ENCODE assay signal across 10 cellular contexts in the genomic region with DNA sequence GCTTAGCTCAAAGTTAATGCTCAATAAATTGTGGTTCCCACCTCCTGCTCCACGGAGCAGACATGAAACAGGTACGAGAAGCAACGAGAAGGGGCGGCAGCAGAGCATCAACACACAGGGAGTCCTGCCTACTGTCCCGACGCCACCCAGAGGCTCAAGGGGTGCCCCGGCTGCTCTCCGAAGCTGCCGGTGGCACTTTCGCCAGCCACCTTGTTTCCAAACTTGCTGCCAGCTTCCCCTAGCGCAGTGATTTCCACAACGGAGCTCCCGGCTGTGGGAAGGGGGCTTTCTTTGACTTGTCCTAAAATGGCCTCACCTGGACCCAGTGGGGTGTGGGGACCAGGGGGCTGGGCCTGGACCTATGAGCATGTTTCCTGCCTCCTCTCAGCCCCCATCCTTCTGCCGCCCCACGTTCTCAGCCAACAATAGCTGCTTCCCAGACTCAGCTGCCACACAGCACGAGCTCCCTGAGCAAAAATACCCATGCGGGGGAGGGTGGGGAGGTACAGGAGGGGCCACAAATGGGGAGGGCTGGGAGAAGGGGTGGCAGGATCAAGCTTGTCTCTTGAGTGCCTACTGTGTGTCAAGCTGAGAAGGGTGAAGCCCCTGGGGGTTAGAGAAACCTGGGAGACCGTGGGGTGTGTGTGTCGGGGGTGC. TPM values are rescaled to one million over a fixed set of nuclear protein-coding genes. Genes with fewer than 3 reads are reported as not detected.
DNase-seq lines count a peak whose midpoint lies in the region; ATAC-seq and TF ChIP-seq lines count a peak whose summit lies in the region.
"Had no signal": no experiment of that assay in that cellular context is flagged by ENCODE, and none has a peak within 500 bp of the region (broad histone marks: within the 10 kb centered on the region; RNA-seq: fewer than 3 reads in every experiment).

No MANE protein-coding gene starts in this region.

- H3K27me3 Mint-ChIP-seq in activated naive CD4-positive, alpha-beta T cell treated with anti-CD3 and anti-CD28 coated beads, Interleukin-2, amount 10 ng/mL, durations not matched to agents 7 days and 5 days, result no peaks in the 10 kb centered on the region
- peaks cover 6% of the 10 kb centered on the region for H3K27me3 Mint-ChIP-seq in nephron (ENCODE audit: low read depth)
- H3K27me3 Mint-ChIP-seq in immature natural killer cell (ENCODE audit: low read depth in 3 of 3), result peaks cover 0 to 6% (median 0%) of the 10 kb centered on the region in 3 donors

- H3K9me3 Mint-ChIP-seq in activated naive CD4-positive, alpha-beta T cell treated with anti-CD3 and anti-CD28 coated beads, Interleukin-2, amount 10 ng/mL, durations not matched to agents 7 days and 5 days, result no peaks in the 10 kb centered on the region
- H3K9me3 Mint-ChIP-seq in nephron (no peaks in the 10 kb centered on the region), immature natural killer cell (peaks cover 0 to 1% (median 0%) of the 10 kb centered on the region in 6 donors)

- peaks cover 99% of the 10 kb centered on the region for H3K4me1 ChIP-seq in vagina

- intact Hi-C loops in dorsolateral prefrontal cortex (cut with DNase I), result no loop called here
- intact Hi-C loops in vagina (cut with DNase I), result no loop called here

- no peak for TF ChIP-seq CTCF in dorsolateral prefrontal cortex (IDR thresholded peaks at IDR 0.05 in 54 of 56, conservative IDR thresholded peaks at IDR 0.05 in 2 of 56; ENCODE audit: low read depth in 1 of 56, partially characterized antibody in 56 of 56)
- no peak for TF ChIP-seq CTCF in nephron (IDR thresholded peaks at IDR 0.05; ENCODE audit: unreplicated experiment in 3 of 3)
- no peak for TF ChIP-seq CTCF in vagina (IDR thresholded peaks at IDR 0.05)

- H3K36me3 ChIP-seq in vagina, result no peaks in the 10 kb centered on the region

- H3K9me3 ChIP-seq in vagina, result no peaks in the 10 kb centered on the region

- TF ChIP-seq POLR2A in vagina (IDR thresholded peaks at IDR 0.05), result no peak

- no peak for ATAC-seq in GM18502 (IDR thresholded peaks at IDR 0.05; ENCODE audit: poor library complexity, unreplicated experiment)

- CTCF ChIA-PET in activated naive CD4-positive, alpha-beta T cell treated with anti-CD3 and anti-CD28 coated beads, Interleukin-2, amount 10 ng/mL, durations not matched to agents 7 days and 5 days (lab: Charles Lee), result interaction anchor here (1.2 to 6.6 kb wide), 8 partner anchors 8 to 81 kb away, joined by 3 to 38 read pairs (median 9); no protein-coding TSS in a partner anchor

- peaks cover 16% of the 10 kb centered on the region for H3K36me3 Mint-ChIP-seq in activated naive CD4-positive, alpha-beta T cell treated with anti-CD3 and anti-CD28 coated beads, Interleukin-2, amount 10 ng/mL, durations not matched to agents 7 days and 5 days
- H3K36me3 Mint-ChIP-seq in nephron (ENCODE audit: low read depth) (no peaks in the 10 kb centered on the region), immature natural killer cell (peaks cover 4 to 10% (median 9%) of the 10 kb centered on the region in 3 donors)

- H3K27ac ChIP-seq in dorsolateral prefrontal cortex (peak overlapping the region in 58 of 59 donors; percentile 1 to 94 (median 78)), vagina (peak overlapping the region; percentile 86)
- H3K27ac ChIP-seq: C4-2B had no signal

- no peaks in the 10 kb centered on the region for H3K27me3 ChIP-seq in dorsolateral prefrontal cortex
- H3K27me3 ChIP-seq in vagina, result no peaks in the 10 kb centered on the region

- peak overlapping the region in 18 of 59 donors; percentile 5 to 38 (median 28) for H3K4me3 ChIP-seq in dorsolateral prefrontal cortex
- H3K4me3 ChIP-seq in vagina, result no peak overlapping the region

- peaks cover 87% of the 10 kb centered on the region for H3K4me1 Mint-ChIP-seq in activated naive CD4-positive, alpha-beta T cell treated with anti-CD3 and anti-CD28 coated beads, Interleukin-2, amount 10 ng/mL, durations not matched to agents 7 days and 5 days
- H3K4me1 Mint-ChIP-seq in nephron (peaks cover 79% of the 10 kb centered on the region), immature natural killer cell (peaks cover 58 to 76% of the 10 kb centered on the region in 2 donors)

- peak overlapping the region; percentile 45 for H3K4me3 Mint-ChIP-seq in activated naive CD4-positive, alpha-beta T cell treated with anti-CD3 and anti-CD28 coated beads, Interleukin-2, amount 10 ng/mL, durations not matched to agents 7 days and 5 days
- H3K4me3 Mint-ChIP-seq in nephron (no peak overlapping the region), immature natural killer cell (peak overlapping the region in 2 of 5 donors; percentile 60 to 74)

- no peak for DNase-seq in activated naive CD4-positive, alpha-beta T cell treated with anti-CD3 and anti-CD28 coated beads, Interleukin-2, amount 10 ng/mL, durations not matched to agents 7 days and 5 days
- DNase-seq in activated naive CD4-positive, alpha-beta T cell treated with Interleukin-2 at 50 U/mL for 16 hours, result no peak
- DNase-seq in dorsolateral prefrontal cortex (peak in 3 of 10 donors; percentile 66 to 75 (median 72)), vagina (ENCODE audit: extremely low spot score in 2 of 2) (no peak), immature natural killer cell (no peak), glomerular visceral epithelial cell (ENCODE audit: extremely low spot score) (no peak)
- DNase-seq: stimulated activated CD4-positive, alpha-beta T cell treated with anti-CD3 and anti-CD28 coated beads, Interleukin-12 subunit alpha, Interleukin-12 subunit beta, amount 100 ng/mL, for 4 hours had no signal

- peak overlapping the region; percentile 92 for H3K27ac Mint-ChIP-seq in activated naive CD4-positive, alpha-beta T cell treated with anti-CD3 and anti-CD28 coated beads, Interleukin-2, amount 10 ng/mL, durations not matched to agents 7 days and 5 days
- H3K27ac Mint-ChIP-seq in nephron, result peak overlapping the region; percentile 87 to 95 (median 89)
- H3K27ac Mint-ChIP-seq in immature natural killer cell, result peak overlapping the region in 3 of 6 donors; percentile 9 to 78 (median 74)

RNA-seq across cellular contexts. Expression of a gene that starts 35.6 kb away (rescaled TPM):
- total RNA-seq in dorsolateral prefrontal cortex, result 100 to 1,000 TPM in 2 of 120 experiments, 10 to 100 TPM in 118; 38.8 to 122 (median 62.6) TPM
- total RNA-seq in vagina, result 93.8 TPM
- 10 to 100 TPM in 1 of 3 donors, 1 to 10 TPM in 2; 3.3 to 24.7 (median 4.3) TPM for polyA plus RNA-seq in immature natural killer cell
